In genomic region chr3:183634707-183635106, GRCh38 we compare ENCODE assay signal across 8 cellular contexts. TPM values are rescaled to one million over a fixed set of nuclear protein-coding genes. Genes with fewer than 3 reads are reported as not detected.
DNase-seq lines count a peak whose midpoint lies in the region; ATAC-seq, FAIRE-seq and TF ChIP-seq lines count a peak whose summit lies in the region.

No MANE protein-coding gene starts in this region.

- no peaks in the 10 kb centered on the region for H4K20me1 ChIP-seq in OCI-LY7 (ENCODE audit: insufficient read depth, low read length)

- BruUV-seq in Caco-2 (replicated peaks; lab: Mats Ljungman, UMichigan) (no TSS peak), OCI-LY7 (replicated peaks; lab: Mats Ljungman, UMichigan) (no TSS peak)

- H3K4me1 ChIP-seq in Caco-2 (no peaks in the 10 kb centered on the region), OCI-LY7 (ENCODE audit: insufficient read depth, low read length, poor library complexity, severe bottlenecking) (peaks cover 24% of the 10 kb centered on the region), pancreas (peaks cover 6 to 20% (median 11%) of the 10 kb centered on the region in 3 donors)

- peak overlapping the region; percentile 97 for H2AFZ ChIP-seq in OCI-LY7 (ENCODE audit: low read length)

- H3K4me1 Mint-ChIP-seq in Caco-2 (ENCODE audit: low read depth, unreplicated experiment) (peaks cover 5% of the 10 kb centered on the region), endothelial cell (ENCODE audit: unreplicated experiment) (peaks cover 13% of the 10 kb centered on the region)

- H3K27me3 Mint-ChIP-seq in Caco-2 (ENCODE audit: insufficient read depth, unreplicated experiment) (no peaks in the 10 kb centered on the region), endothelial cell (ENCODE audit: unreplicated experiment) (peaks cover 16% of the 10 kb centered on the region)

- H3K27ac Mint-ChIP-seq in Caco-2 (ENCODE audit: unreplicated experiment) (peak overlapping the region; percentile 53), endothelial cell (ENCODE audit: unreplicated experiment) (peak overlapping the region; percentile 87)

- H3K36me3 ChIP-seq in Caco-2 (ENCODE audit: control insufficient read depth, insufficient read depth, low read length), result no peaks in the 10 kb centered on the region
- no peaks in the 10 kb centered on the region for H3K36me3 ChIP-seq in OCI-LY7 (ENCODE audit: insufficient read depth, low read length)
- H3K36me3 ChIP-seq in pancreas, result no peaks in the 10 kb centered on the region

- ATAC-seq in pancreas, result no peak
- no peak for ATAC-seq in HG02571 (IDR thresholded peaks at IDR 0.05; ENCODE audit: unreplicated experiment)
- no peak for ATAC-seq in GM18519 (IDR thresholded peaks at IDR 0.05; ENCODE audit: low FRiP score, unreplicated experiment)

- peak overlapping the region; percentile 82 for H3K4me3 Mint-ChIP-seq in Caco-2 (ENCODE audit: unreplicated experiment)
- peak overlapping the region; percentile 90 for H3K4me3 Mint-ChIP-seq in endothelial cell (ENCODE audit: unreplicated experiment)

- H3K27me3 ChIP-seq in Caco-2 (replicated peaks; ENCODE audit: control insufficient read depth, insufficient read depth, low read length) (no peaks in the 10 kb centered on the region), pancreas (no peaks in the 10 kb centered on the region)

- peaks cover 25% of the 10 kb centered on the region; the same call in 1 of the 2 replicates for H3K79me2 ChIP-seq in OCI-LY7 (ENCODE audit: insufficient read depth, low read depth, low read length)

- DNase-seq in Caco-2 (no peak), OCI-LY7 (ENCODE audit: low spot score) (no peak), endothelial cell (ENCODE audit: low spot score) (no peak), pancreas (no peak), NCI-H82 treated with DMSO at 0.1 percent for 48 hours (lab: John Stamatoyannopoulos, UW; ENCODE audit: unreplicated experiment) (no peak)
- no peak for DNase-seq in activated effector memory CD4-positive, alpha-beta T cell treated with anti-CD3 and anti-CD28 coated beads, Interleukin-2, amount 50 U/mL, for 16 hours

- intact Hi-C loops in Caco-2 (cut with micrococcal nuclease; ENCODE audit: unreplicated experiment) (loop anchor here (5.0 kb wide), 2 partner anchors 133 to 167 kb away; no protein-coding TSS in a partner anchor), OCI-LY7 (cut with micrococcal nuclease; ENCODE audit: unreplicated experiment) (loop anchor here (5.0 kb wide), 3 partner anchors 97 to 167 kb away; no protein-coding TSS in a partner anchor), pancreas (cut with DNase I) (no loop called here)

- H3K36me3 Mint-ChIP-seq in Caco-2 (ENCODE audit: insufficient read depth, unreplicated experiment) (peaks cover 19% of the 10 kb centered on the region), endothelial cell (ENCODE audit: low read depth, unreplicated experiment) (peaks cover 9% of the 10 kb centered on the region)

- TF ChIP-seq CTCF in Caco-2 (IDR thresholded peaks at IDR 0.05; ENCODE audit: insufficient read depth in 1 of 2, low read depth in 1 of 2, low read length in 1 of 2, severe bottlenecking in 1 of 2, unreplicated experiment in 1 of 2) (no peak), OCI-LY7 (conservative IDR thresholded peaks at IDR 0.05; ENCODE audit: low read length) (no peak), endothelial cell (IDR thresholded peaks at IDR 0.05; ENCODE audit: unreplicated experiment) (no peak), pancreas (IDR thresholded peaks at IDR 0.05) (no peak)

- H3K9me3 Mint-ChIP-seq in Caco-2 (ENCODE audit: unreplicated experiment), result no peaks in the 10 kb centered on the region
- no peaks in the 10 kb centered on the region for H3K9me3 Mint-ChIP-seq in endothelial cell (ENCODE audit: unreplicated experiment)

- no peak for FAIRE-seq in pancreas (lab: Jason Lieb, UNC)

- H3K4me2 ChIP-seq in OCI-LY7 (ENCODE audit: low read length), result peak overlapping the region; percentile 78

- H3K9me2 ChIP-seq in OCI-LY7 (ENCODE audit: insufficient read depth, low read length), result no peaks in the 10 kb centered on the region

- POLR2A ChIA-PET in Caco-2 (lab: Charles Lee), result no interaction called here
- POLR2A ChIA-PET in OCI-LY7 (lab: Charles Lee), result interaction anchor here (0.8 to 5.0 kb wide), 14 partner anchors 8 to 83 kb away, joined by 3 to 31 read pairs (median 6); partner anchors contain the start of gene YEATS2

- 77% methylated on average over 16 of the region's 16 CpGs for WGBS in pancreas, 2 donors

- no peaks in the 10 kb centered on the region for H3K9me3 ChIP-seq in Caco-2
- no peaks in the 10 kb centered on the region for H3K9me3 ChIP-seq in OCI-LY7 (ENCODE audit: low read length)
- no peaks in the 10 kb centered on the region for H3K9me3 ChIP-seq in pancreas

- H3K27ac ChIP-seq in OCI-LY7 (ENCODE audit: low read depth, low read length, poor library complexity, severe bottlenecking) (peak overlapping the region; percentile 80), pancreas (peak overlapping the region; percentile 96 to 99 (median 98))

- peak overlapping the region; percentile 100 for H3K4me3 ChIP-seq in Caco-2 (ENCODE audit: low read depth, low read length)
- H3K4me3 ChIP-seq in OCI-LY7 (ENCODE audit: low read depth, low read length, poor library complexity, severe bottlenecking), result peak overlapping the region; percentile 92
- peak overlapping the region in 3 of 4 donors; percentile 85 to 99 (median 94) for H3K4me3 ChIP-seq in pancreas

- CTCF ChIA-PET in Caco-2 (lab: Charles Lee) (interaction anchor here (1.0 to 1.5 kb wide), 2 partner anchors 132 to 133 kb away, joined by 3 to 4 read pairs; no protein-coding TSS in a partner anchor), OCI-LY7 (lab: Charles Lee; ENCODE audit: unreplicated experiment) (no interaction called here)

RNA-seq across cellular contexts. Expression of gene KLHL24, which starts 0.7 kb away (rescaled TPM):
- total RNA-seq in Caco-2 (2022), result 16.8 and 17.6 TPM in 2 replicates
- 37.8 and 45.8 TPM in 2 replicates for total RNA-seq in OCI-LY7 (2014; rRNA removed; shearing (Covaris generic))
- 34.0 and 53.0 TPM in 2 replicates for total RNA-seq in OCI-LY7 (2022)
- 50.9 TPM for total RNA-seq in endothelial cell (ENCODE audit: unreplicated experiment)
- 10 to 100 TPM; 21.3 to 40.8 (median 24.5) TPM for total RNA-seq in pancreas
- polyA plus RNA-seq in pancreas, result 1 to 10 TPM; 5.7 to 6.2 TPM

Comparison
In these comparisons a context has a peak if more than half of its experiments do, and no peak if none do; other contexts are left out.
1. intact Hi-C loops: an anchor here in Caco-2 (5.0 kb wide) and OCI-LY7 (5.0 kb wide); none called in pancreas.